25 cellular contexts compared by ENCODE assay signal in genomic region chr20:24790746-24791283, GRCh38.
A peak's percentile ranks its signal among the peaks of the same experiment; 100 is the strongest.
DNase-seq lines count a peak whose midpoint lies in the region; ATAC-seq and TF ChIP-seq lines count a peak whose summit lies in the region.
"Had no signal": no experiment of that assay in that cellular context is flagged by ENCODE, and none has a peak within 500 bp of the region (broad histone marks: within the 10 kb centered on the region; RNA-seq: fewer than 3 reads in every experiment).

No MANE protein-coding gene starts in this region.

- H3K27ac ChIP-seq in BLaER1 treated with 17β-estradiol and CSF1 and Interleukin-3, amounts not matched to agents 10 nM and 100 nM: no peak overlapping the region
- H3K27ac ChIP-seq in HEK293 (ENCODE audit: extremely low read depth, low read depth, low read length): no peak overlapping the region
- H3K27ac ChIP-seq in lower lobe of right lung: no peak overlapping the region
- H3K27ac ChIP-seq: GM23248, SJCRH30 had no signal

- no peaks in the 10 kb centered on the region for H3K9me3 ChIP-seq in BLaER1 treated with 17β-estradiol and CSF1 and Interleukin-3, amounts not matched to agents 10 nM and 100 nM (replicated peaks in 1 of 11)
- H3K9me3 ChIP-seq in HEK293 (ENCODE audit: control insufficient read depth, insufficient read depth, low read depth, low read length) (no peaks in the 10 kb centered on the region), lower lobe of right lung (no peaks in the 10 kb centered on the region), T-helper 17 cell (ENCODE audit: control insufficient read depth, low read length, poor library complexity, severe bottlenecking) (no peaks in the 10 kb centered on the region)
- H3K9me3 ChIP-seq: SJCRH30 had no signal

- H3K9me3 Mint-ChIP-seq in T-helper 2 cell treated with Interferon-gamma antibody and Interleukin-4, amounts not matched to agents 5 μg/mL and 100 μg/mL, for 36 hours: no peaks in the 10 kb centered on the region

- peaks cover 2% of the 10 kb centered on the region for H3K4me1 Mint-ChIP-seq in T-helper 17 cell
- no peaks in the 10 kb centered on the region for H3K4me1 Mint-ChIP-seq in T-helper 2 cell treated with Interferon-gamma antibody and Interleukin-4, amounts not matched to agents 5 μg/mL and 100 μg/mL, for 36 hours (ENCODE audit: low read depth)
- H3K4me1 Mint-ChIP-seq: B cell had no signal

- DNase-seq in choroid plexus epithelial cell (ENCODE audit: low read depth) (no peak), lower lobe of right lung (peak; percentile 18), T-helper 17 cell (no peak), NCI-H510A (lab: John Stamatoyannopoulos, UW) (no peak), DMS153 treated with DMSO at 0.1 percent for 48 hours (lab: John Stamatoyannopoulos, UW; ENCODE audit: unreplicated experiment) (no peak)
- no peak for DNase-seq in T-helper 2 cell treated with Interferon-gamma antibody and Interleukin-4, amounts not matched to agents 5 μg/mL and 100 μg/mL, for 36 hours (ENCODE audit: low spot score)
- DNase-seq: Calu3, GM23248, Kasumi-1, NCI-H1105, NCI-H1436 treated with DMSO at 0.1 percent for 48 hours, NCI-H187 treated with DMSO at 0.1 percent for 48 hours, NCI-H2171 treated with DMSO at 0.1 percent for 48 hours, NCI-H345, NCI-H524, NCI-H774, PC-3, SJCRH30 had no signal

- no peak overlapping the region for H3K4me3 Mint-ChIP-seq in T-helper 17 cell
- no peak overlapping the region for H3K4me3 Mint-ChIP-seq in T-helper 2 cell treated with Interferon-gamma antibody and Interleukin-4, amounts not matched to agents 5 μg/mL and 100 μg/mL, for 36 hours
- H3K4me3 Mint-ChIP-seq: B cell had no signal

- POLR2A ChIA-PET in HEK293 (lab: Yijun Ruan, JAX): no interaction called here

- TF ChIP-seq CTCF in HEK293 (tag by site-specific recombination; IDR thresholded peaks at IDR 0.05): no peak
- TF ChIP-seq CTCF in choroid plexus epithelial cell (conservative IDR thresholded peaks at IDR 0.05; ENCODE audit: low read depth, low read length): peak; percentile 12
- TF ChIP-seq CTCF in lower lobe of right lung (IDR thresholded peaks at IDR 0.05): no peak

- peaks cover 0 to 15% (median 0%) of the 10 kb centered on the region in 11 experiments; a peak in 3 of 22 replicates for H3K27me3 ChIP-seq in BLaER1 treated with 17β-estradiol and CSF1 and Interleukin-3, amounts not matched to agents 10 nM and 100 nM
- H3K27me3 ChIP-seq in lower lobe of right lung (ENCODE audit: low read depth): no peaks in the 10 kb centered on the region
- H3K27me3 ChIP-seq: SJCRH30 had no signal

- no peak overlapping the region for H3K4me3 ChIP-seq in BLaER1 treated with 17β-estradiol and CSF1 and Interleukin-3, amounts not matched to agents 10 nM and 100 nM
- no peak overlapping the region for H3K4me3 ChIP-seq in HEK293 (ENCODE audit: low read depth, low read length)
- no peak overlapping the region for H3K4me3 ChIP-seq in choroid plexus epithelial cell (ENCODE audit: low read depth, low read length)
- H3K4me3 ChIP-seq in lower lobe of right lung: no peak overlapping the region
- H3K4me3 ChIP-seq: GM23248, K562, SJCRH30 had no signal

- H3K9ac ChIP-seq in BLaER1 treated with 17β-estradiol and CSF1 and Interleukin-3, amounts not matched to agents 10 nM and 100 nM: no peak overlapping the region
- H3K9ac ChIP-seq: GM23248 had no signal

- intact Hi-C loops in lower lobe of right lung (cut with DNase I): no loop called here

- no peaks in the 10 kb centered on the region for H4K20me1 ChIP-seq in BLaER1 treated with 17β-estradiol and CSF1 and Interleukin-3, amounts not matched to agents 10 nM and 100 nM

- H3K36me3 Mint-ChIP-seq in T-helper 17 cell (ENCODE audit: low read depth): no peaks in the 10 kb centered on the region
- no peaks in the 10 kb centered on the region for H3K36me3 Mint-ChIP-seq in T-helper 2 cell treated with Interferon-gamma antibody and Interleukin-4, amounts not matched to agents 5 μg/mL and 100 μg/mL, for 36 hours (ENCODE audit: low read depth)

- H3K27me3 Mint-ChIP-seq in T-helper 17 cell: peaks cover 42% of the 10 kb centered on the region
- no peaks in the 10 kb centered on the region for H3K27me3 Mint-ChIP-seq in T-helper 2 cell treated with Interferon-gamma antibody and Interleukin-4, amounts not matched to agents 5 μg/mL and 100 μg/mL, for 36 hours (ENCODE audit: low read depth)

- CTCF ChIA-PET in HEK293 (lab: Yijun Ruan, JAX): no interaction called here

- ATAC-seq in lower lobe of right lung (no peak), T-helper 17 cell (no peak)
- ATAC-seq: HCT116, K562, PC-3, Right ventricle myocardium inferior, SK-N-SH treated with all-trans-retinoic acid at 6 μM for 48 hours had no signal

- peaks cover 40 to 77% (median 69%) of the 10 kb centered on the region in 10 experiments for H3K4me1 ChIP-seq in BLaER1 treated with 17β-estradiol and CSF1 and Interleukin-3, amounts not matched to agents 10 nM and 100 nM
- H3K4me1 ChIP-seq in HEK293 (ENCODE audit: control insufficient read depth, insufficient read depth, low read length): no peaks in the 10 kb centered on the region
- no peaks in the 10 kb centered on the region for H3K4me1 ChIP-seq in lower lobe of right lung

- no peak overlapping the region for H3K27ac Mint-ChIP-seq in T-helper 17 cell
- no peak overlapping the region for H3K27ac Mint-ChIP-seq in T-helper 2 cell treated with Interferon-gamma antibody and Interleukin-4, amounts not matched to agents 5 μg/mL and 100 μg/mL, for 36 hours
- H3K27ac Mint-ChIP-seq: B cell had no signal

- H3K36me3 ChIP-seq in BLaER1 treated with 17β-estradiol and CSF1 and Interleukin-3, amounts not matched to agents 10 nM and 100 nM: no peaks in the 10 kb centered on the region
- no peaks in the 10 kb centered on the region for H3K36me3 ChIP-seq in HEK293 (ENCODE audit: control insufficient read depth in 2 of 2, insufficient read depth in 1 of 2, low read length in 2 of 2)
- no peaks in the 10 kb centered on the region for H3K36me3 ChIP-seq in lower lobe of right lung
- H3K36me3 ChIP-seq: SJCRH30 had no signal

- H3K4me2 ChIP-seq in BLaER1 treated with 17β-estradiol and CSF1 and Interleukin-3, amounts not matched to agents 10 nM and 100 nM: peak overlapping the region in 10 of 11 experiments; percentile 11 to 94 (median 82); a peak in 17 of 22 replicates

TF ChIP-seq in HEK293, 187 proteins besides CTCF, POLR2A, EP300 and RAD21:
- TF ChIP-seq ZIC2 (tag by site-specific recombination; IDR thresholded peaks at IDR 0.05) (peak; percentile 48), ZBTB6 (tag by site-specific recombination; IDR thresholded peaks at IDR 0.05) (no peak), ZNF544 (tag by site-specific recombination; IDR thresholded peaks at IDR 0.05) (no peak), ZNF785 (tag by site-specific recombination; IDR thresholded peaks at IDR 0.05) (no peak)
TF ChIP-seq in HEK293: peak in this region for 1.
